In genomic region chr16:14069818-14070217, GRCh38 we compare ENCODE assay signal across 14 cellular contexts. TPM values are rescaled to one million over a fixed set of nuclear protein-coding genes. Genes with fewer than 3 reads are reported as not detected.
DNase-seq lines count a peak whose midpoint lies in the region; TF ChIP-seq lines count a peak whose summit lies in the region.
"Had no signal": no experiment of that assay in that cellular context is flagged by ENCODE, and none has a peak within 500 bp of the region (broad histone marks: within the 10 kb centered on the region; RNA-seq: fewer than 3 reads in every experiment).

No MANE protein-coding gene starts in this region.

- peaks cover 16% of the 10 kb centered on the region for H3K4me1 Mint-ChIP-seq in activated naive CD4-positive, alpha-beta T cell treated with anti-CD3 and anti-CD28 coated beads, Interleukin-2, amount 10 ng/mL, durations not matched to agents 7 days and 5 days

- H4K20me1 ChIP-seq in smooth muscle cell (ENCODE audit: low read depth) = peaks cover 6% of the 10 kb centered on the region

- peaks cover 3% of the 10 kb centered on the region for H3K27me3 Mint-ChIP-seq in activated naive CD4-positive, alpha-beta T cell treated with anti-CD3 and anti-CD28 coated beads, Interleukin-2, amount 10 ng/mL, durations not matched to agents 7 days and 5 days

- H3K4me1 ChIP-seq in smooth muscle cell (ENCODE audit: low read depth) = peaks cover 5% of the 10 kb centered on the region

- H3K27ac Mint-ChIP-seq in activated naive CD4-positive, alpha-beta T cell treated with anti-CD3 and anti-CD28 coated beads, Interleukin-2, amount 10 ng/mL, durations not matched to agents 7 days and 5 days = peak overlapping the region; percentile 43

- no peaks in the 10 kb centered on the region for H3F3A ChIP-seq in smooth muscle cell (ENCODE audit: low read depth)

- H3K4me3 Mint-ChIP-seq in activated naive CD4-positive, alpha-beta T cell treated with anti-CD3 and anti-CD28 coated beads, Interleukin-2, amount 10 ng/mL, durations not matched to agents 7 days and 5 days = peak overlapping the region; percentile 84

- H3K9me3 Mint-ChIP-seq in activated naive CD4-positive, alpha-beta T cell treated with anti-CD3 and anti-CD28 coated beads, Interleukin-2, amount 10 ng/mL, durations not matched to agents 7 days and 5 days = no peaks in the 10 kb centered on the region

- DNase-seq in activated naive CD4-positive, alpha-beta T cell treated with anti-CD3 and anti-CD28 coated beads, Interleukin-2, amount 10 ng/mL, durations not matched to agents 7 days and 5 days = no peak
- DNase-seq in activated naive CD4-positive, alpha-beta T cell treated with anti-CD3 and anti-CD28 coated beads, Interleukin-2, amount 50 U/mL, for 16 hours = no peak
- peak; percentile 66 for DNase-seq in RPMI8226
- peak; percentile 76 for DNase-seq in epithelial cell of esophagus (ENCODE audit: low read depth)
- DNase-seq in smooth muscle cell (lab: John Stamatoyannopoulos, UW; ENCODE audit: unreplicated experiment) = no peak
- no peak for DNase-seq in RKO (ENCODE audit: low spot score)
- no peak for DNase-seq in effector CD8-positive, alpha-beta T cell (lab: John Stamatoyannopoulos, UW)
- DNase-seq in cerebellum (ENCODE audit: low spot score) = no peak
- DNase-seq: aorta; H7; hippocampal formation; NCI-H1436; stimulated activated CD4-positive, alpha-beta T cell treated with anti-CD3 and anti-CD28 coated beads, Interleukin-2, amount 100 ng/mL, for 24 hours; stimulated activated naive CD4-positive, alpha-beta T cell treated with Interleukin-2 at 50 U/mL for 16 hours had no signal

- 88% methylated on average over 4 of the region's 4 CpGs for WGBS in smooth muscle cell (ENCODE audit: low lambda C conversion rate)

- no peaks in the 10 kb centered on the region for H3K27me3 ChIP-seq in smooth muscle cell (ENCODE audit: low read depth)

- CTCF ChIA-PET in activated naive CD4-positive, alpha-beta T cell treated with anti-CD3 and anti-CD28 coated beads, Interleukin-2, amount 10 ng/mL, durations not matched to agents 7 days and 5 days (lab: Charles Lee) = interaction anchor here (1.1 kb wide), 1 partner anchor 150 kb away, joined by 3 read pairs; the partner anchor contains the start of gene ERCC4

- TF ChIP-seq CTCF in epithelial cell of esophagus (IDR thresholded peaks at IDR 0.05; ENCODE audit: insufficient read depth, low read depth, low read length, missing control alignments) (no peak), smooth muscle cell (IDR thresholded peaks at IDR 0.05; ENCODE audit: borderline replicate concordance, insufficient read depth, poor library complexity, severe bottlenecking) (no peak)

- no peak overlapping the region for H3K4me2 ChIP-seq in smooth muscle cell

- H3K4me3 ChIP-seq in epithelial cell of esophagus (ENCODE audit: low read length) (no peak overlapping the region), smooth muscle cell (no peak overlapping the region)

- H3K36me3 Mint-ChIP-seq in activated naive CD4-positive, alpha-beta T cell treated with anti-CD3 and anti-CD28 coated beads, Interleukin-2, amount 10 ng/mL, durations not matched to agents 7 days and 5 days = no peaks in the 10 kb centered on the region

- H3K9ac ChIP-seq in smooth muscle cell (ENCODE audit: low read depth) = no peak overlapping the region

- peak overlapping the region; percentile 98 for H2AFZ ChIP-seq in smooth muscle cell (ENCODE audit: low read depth)

- H3K9me3 ChIP-seq in smooth muscle cell (replicated peaks; ENCODE audit: low read depth) = no peaks in the 10 kb centered on the region

- H3K36me3 ChIP-seq in smooth muscle cell (ENCODE audit: low read depth) = no peaks in the 10 kb centered on the region

- H3K79me2 ChIP-seq in smooth muscle cell (ENCODE audit: low read depth) = peaks cover 35% of the 10 kb centered on the region

- H3K27ac ChIP-seq in smooth muscle cell (ENCODE audit: low read depth) = no peak overlapping the region

RNA-seq across cellular contexts. Expression of gene MRTFB, which starts 1.3 kb away (rescaled TPM):
- total RNA-seq in smooth muscle cell = 20.7 and 22.6 TPM in 2 replicates
- 6.8 and 9.7 TPM in 2 replicates for polyA plus RNA-seq in smooth muscle cell
- 43.4 TPM for total RNA-seq in cerebellum

Comparison
In these comparisons a context has a peak if more than half of its experiments do, and no peak if none do; other contexts are left out.
1. DNase-seq: peak in RPMI8226 (single experiment) and epithelial cell of esophagus (single experiment); none in activated naive CD4-positive, alpha-beta T cell treated with anti-CD3 and anti-CD28 coated beads, Interleukin-2, amount 10 ng/mL, durations not matched to agents 7 days and 5 days (single experiment), activated naive CD4-positive, alpha-beta T cell treated with anti-CD3 and anti-CD28 coated beads, Interleukin-2, amount 50 U/mL, for 16 hours (single experiment), smooth muscle cell (single experiment), RKO (single experiment), effector CD8-positive, alpha-beta T cell (single experiment) and cerebellum (single experiment).